ENCODE assay signal across 17 cellular contexts in genomic region chr9:131836021-131836420, GRCh38.
A peak's percentile ranks its signal among the peaks of the same experiment; 100 is the strongest.
DNase-seq lines count a peak whose midpoint lies in the region; ATAC-seq, FAIRE-seq and TF ChIP-seq lines count a peak whose summit lies in the region.
"Had no signal": no experiment of that assay in that cellular context is flagged by ENCODE, and none has a peak within 500 bp of the region (broad histone marks: within the 10 kb centered on the region; RNA-seq: fewer than 3 reads in every experiment).

No MANE protein-coding gene starts in this region.

- H3K4me3 ChIP-seq in right atrium auricular region = no peak overlapping the region
- H3K4me3 ChIP-seq in H1 (ENCODE audit: extremely low read depth in 1 of 4, insufficient read depth in 2 of 4, low read depth in 3 of 4, low read length in 4 of 4) = no peak overlapping the region
- no peak overlapping the region for H3K4me3 ChIP-seq in neural progenitor cell
- H3K4me3 ChIP-seq: GM12878, GM23338 had no signal

- H3K79me2 ChIP-seq in H1 (ENCODE audit: control insufficient read depth in 1 of 2, insufficient read depth in 2 of 2, low read length in 2 of 2) = no peaks in the 10 kb centered on the region
- no peaks in the 10 kb centered on the region for H3K79me2 ChIP-seq in neural progenitor cell (ENCODE audit: low read depth)

- H3K36me3 ChIP-seq in right atrium auricular region (no peaks in the 10 kb centered on the region), H1 (ENCODE audit: control insufficient read depth in 2 of 4, insufficient read depth in 4 of 4, low read length in 3 of 4) (no peaks in the 10 kb centered on the region), neural progenitor cell (no peaks in the 10 kb centered on the region)

- no peak overlapping the region for H2BK5ac ChIP-seq in H1 (ENCODE audit: low read depth, low read length)

- H3K18ac ChIP-seq in H1 (ENCODE audit: extremely low read depth, low read length) = no peak overlapping the region

- H4K20me1 ChIP-seq in H1 (replicated peaks in 1 of 2; ENCODE audit: control insufficient read depth in 1 of 2, insufficient read depth in 2 of 2, low read length in 2 of 2) (no peaks in the 10 kb centered on the region), neural progenitor cell (ENCODE audit: low read depth) (no peaks in the 10 kb centered on the region)

- H3K36me3 Mint-ChIP-seq in neural progenitor cell = no peaks in the 10 kb centered on the region
- H3K36me3 Mint-ChIP-seq in activated T-helper 17 cell treated with anti-CD3 and anti-CD28 coated beads, Interleukin-2, amount 50 U/mL, for 72 hours (ENCODE audit: low read depth) = no peaks in the 10 kb centered on the region
- H3K36me3 Mint-ChIP-seq: CD4-positive, alpha-beta memory T cell had no signal

- H3K9ac ChIP-seq in H1 (replicated peaks in 1 of 4; ENCODE audit: extremely low read depth in 1 of 4, low read depth in 3 of 4, low read length in 3 of 4) (no peak overlapping the region), neural progenitor cell (no peak overlapping the region)

- H3K27ac Mint-ChIP-seq in neural progenitor cell = peak overlapping the region; percentile 9
- H3K27ac Mint-ChIP-seq in activated T-helper 17 cell treated with anti-CD3 and anti-CD28 coated beads, Interleukin-2, amount 50 U/mL, for 72 hours = no peak overlapping the region
- H3K27ac Mint-ChIP-seq: CD4-positive, alpha-beta memory T cell; GM23338; H9 had no signal

- no peak overlapping the region for H2BK20ac ChIP-seq in H1 (ENCODE audit: low read length)

- H3K27ac ChIP-seq in right atrium auricular region = no peak overlapping the region
- H3K27ac ChIP-seq in H1 (ENCODE audit: low read depth, low read length) = no peak overlapping the region
- no peak overlapping the region for H3K27ac ChIP-seq in neural progenitor cell
- H3K27ac ChIP-seq: C4-2B had no signal

- no peak overlapping the region for H2BK15ac ChIP-seq in H1 (ENCODE audit: low read length)

- H3K4me3 Mint-ChIP-seq in neural progenitor cell = no peak overlapping the region
- H3K4me3 Mint-ChIP-seq in activated T-helper 17 cell treated with anti-CD3 and anti-CD28 coated beads, Interleukin-2, amount 50 U/mL, for 72 hours = no peak overlapping the region
- H3K4me3 Mint-ChIP-seq: CD4-positive, alpha-beta memory T cell; GM23338; H9 had no signal

- H4K5ac ChIP-seq in H1 (ENCODE audit: insufficient read length, low read depth, low read length) = no peak overlapping the region

- ATAC-seq in Right ventricle myocardium inferior = no peak
- ATAC-seq in HG03520 (IDR thresholded peaks at IDR 0.05; ENCODE audit: unreplicated experiment) = no peak
- ATAC-seq in activated T-helper 17 cell treated with anti-CD3 and anti-CD28 coated beads, Interleukin-2, amount 50 U/mL, for 72 hours (replicated peaks) = no peak
- ATAC-seq: GM12878, HepG2 had no signal

- H3K23ac ChIP-seq in H1 (ENCODE audit: insufficient read length) = no peak overlapping the region

- H2AFZ ChIP-seq in H1 (ENCODE audit: low read length) (no peak overlapping the region), neural progenitor cell (replicated peaks) (no peak overlapping the region)

- no peak overlapping the region for H2BK120ac ChIP-seq in H1 (replicated peaks; ENCODE audit: low read depth, low read length)

- no peak for TF ChIP-seq RAD21 in H1 (IDR thresholded peaks at IDR 0.05 in 1 of 2, conservative IDR thresholded peaks at IDR 0.05 in 1 of 2; ENCODE audit: low read depth in 2 of 2, low read length in 2 of 2)

- intact Hi-C loops in Right ventricle myocardium inferior (cut with DNase I) = loop anchor here (10.0 kb wide), 1 partner anchor 399 kb away; no protein-coding TSS in a partner anchor

- H3K79me1 ChIP-seq in H1 (ENCODE audit: low read depth, low read length) = no peaks in the 10 kb centered on the region

- peaks cover 6 to 14% of the 10 kb centered on the region in 2 donors for H3K9me3 ChIP-seq in right atrium auricular region
- peaks cover 0 to 6% of the 10 kb centered on the region in 2 experiments; a peak in 2 of 4 replicates for H3K9me3 ChIP-seq in H1 (ENCODE audit: insufficient read depth in 2 of 2, low read depth in 1 of 2, low read length in 1 of 2)
- no peaks in the 10 kb centered on the region for H3K9me3 ChIP-seq in neural progenitor cell (ENCODE audit: low read depth)

- POLR2A ChIA-PET in H1 (lab: Charles Lee; ENCODE audit: partially characterized antibody) = no interaction called here

- no peak for TF ChIP-seq POLR2A in H1 (IDR thresholded peaks at IDR 0.05; ENCODE audit: control extremely low read depth in 1 of 2, low read depth in 2 of 2, low read length in 2 of 2)

- 91% methylated on average over 11 of the region's 18 CpGs; no CpG with 5 or more reads in 1 of the 2 experiments for WGBS in H1 (ENCODE audit: extremely low coverage in 1 of 2, insufficient coverage in 1 of 2, insufficient read length in 1 of 2, insufficient replicate concordance in 2 of 2, low coverage in 1 of 2, low lambda C conversion rate in 2 of 2, missing lambda C conversion rate in 1 of 2), 2 experiments

- TF ChIP-seq EP300 in H1 (IDR thresholded peaks at IDR 0.05; ENCODE audit: borderline replicate concordance in 1 of 2, low read depth in 2 of 2, low read length in 2 of 2) = no peak

- H3K23me2 ChIP-seq in H1 (ENCODE audit: low read depth, low read length) = no peaks in the 10 kb centered on the region

- H3K56ac ChIP-seq in H1 (replicated peaks; ENCODE audit: insufficient read length, low read depth, low read length) = no peak overlapping the region

- FAIRE-seq in H1 (lab: Jason Lieb, UNC) = no peak
- FAIRE-seq: GM12878, GM18507, HepG2, HTR-8/SVneo had no signal

- CTCF ChIA-PET in H1 (lab: Charles Lee; ENCODE audit: partially characterized antibody) = interaction anchor here (0.9 to 1.5 kb wide), 3 partner anchors 13 to 337 kb away, joined by 3 to 5 read pairs (median 3); no protein-coding TSS in a partner anchor

- TF ChIP-seq CTCF in right atrium auricular region (IDR thresholded peaks at IDR 0.05) (no peak), H1 (IDR thresholded peaks at IDR 0.05; ENCODE audit: control extremely low read depth in 1 of 3, insufficient read depth in 1 of 3, low read depth in 1 of 3, low read length in 3 of 3) (no peak), neural progenitor cell (IDR thresholded peaks at IDR 0.05) (no peak)

- DNase-seq in Right ventricle myocardium inferior (ENCODE audit: missing footprints) (peak; percentile 49), right atrium auricular region (ENCODE audit: low spot score) (no peak), H1 (ENCODE audit: low read depth in 1 of 2, low spot score in 2 of 2) (no peak), neural progenitor cell (ENCODE audit: low spot score) (peak; percentile 14), GM19240 (ENCODE audit: insufficient read length, low spot score) (no peak)
- DNase-seq: 8988T; CD4-positive, alpha-beta memory T cell; DMS79; H9 had no signal

- 0 out of 2 replicates have a peak overlapping the region, but pooled peaks have one; percentile 29 for H4K8ac ChIP-seq in H1 (ENCODE audit: extremely low read depth, insufficient read depth, low read length)

- H3K27me3 Mint-ChIP-seq in neural progenitor cell (ENCODE audit: insufficient read depth, low read depth) = peaks cover 19% of the 10 kb centered on the region
- H3K27me3 Mint-ChIP-seq in activated T-helper 17 cell treated with anti-CD3 and anti-CD28 coated beads, Interleukin-2, amount 50 U/mL, for 72 hours = peaks cover 4% of the 10 kb centered on the region

- H3K9me3 Mint-ChIP-seq in neural progenitor cell = peaks cover 6% of the 10 kb centered on the region
- H3K9me3 Mint-ChIP-seq in activated T-helper 17 cell treated with anti-CD3 and anti-CD28 coated beads, Interleukin-2, amount 50 U/mL, for 72 hours = no peaks in the 10 kb centered on the region

- no peak overlapping the region for H4K91ac ChIP-seq in H1 (replicated peaks; ENCODE audit: insufficient read length, low read length)

- peaks cover 27% of the 10 kb centered on the region for H3K4me1 Mint-ChIP-seq in neural progenitor cell
- H3K4me1 Mint-ChIP-seq in activated T-helper 17 cell treated with anti-CD3 and anti-CD28 coated beads, Interleukin-2, amount 50 U/mL, for 72 hours = peaks cover 10% of the 10 kb centered on the region

- no peak overlapping the region for H2BK12ac ChIP-seq in H1 (ENCODE audit: low read depth, low read length)

- H3K27me3 ChIP-seq in right atrium auricular region = no peaks in the 10 kb centered on the region
- no peaks in the 10 kb centered on the region for H3K27me3 ChIP-seq in H1 (replicated peaks in 1 of 4; ENCODE audit: control insufficient read depth in 3 of 4, extremely low read depth in 1 of 4, insufficient read depth in 3 of 4, low read length in 3 of 4)
- H3K27me3 ChIP-seq in neural progenitor cell = no peaks in the 10 kb centered on the region

- no peaks in the 10 kb centered on the region for H3F3A ChIP-seq in neural progenitor cell (ENCODE audit: low read depth)

- no peak overlapping the region for H3K4ac ChIP-seq in H1 (replicated peaks; ENCODE audit: insufficient read length, low read depth, low read length)

- H3K4me2 ChIP-seq in H1 (ENCODE audit: insufficient read depth in 1 of 2, low read depth in 2 of 2, low read length in 2 of 2) = no peak overlapping the region
- no peak overlapping the region for H3K4me2 ChIP-seq in neural progenitor cell
- H3K4me2 ChIP-seq: GM23338 had no signal

- no peak overlapping the region for H3K14ac ChIP-seq in H1 (ENCODE audit: insufficient read length)

- H3K4me1 ChIP-seq in right atrium auricular region = no peaks in the 10 kb centered on the region
- H3K4me1 ChIP-seq in H1 (replicated peaks in 1 of 4; ENCODE audit: control insufficient read depth in 3 of 4, insufficient read depth in 4 of 4, low read length in 3 of 4) = peaks cover 0 to 3% (median 0%) of the 10 kb centered on the region in 4 experiments; a peak in 2 of 7 replicates
- H3K4me1 ChIP-seq in neural progenitor cell = peaks cover 11% of the 10 kb centered on the region

- H2AK5ac ChIP-seq in H1 (ENCODE audit: low read depth, low read length) = no peak overlapping the region

TF ChIP-seq in H1, 55 proteins besides CTCF, POLR2A, EP300 and RAD21:
- TF ChIP-seq MAX (IDR thresholded peaks at IDR 0.05) (no peak), JUND (IDR thresholded peaks at IDR 0.05; ENCODE audit: low read length) (no peak), MAFK (IDR thresholded peaks at IDR 0.05; ENCODE audit: low read depth, low read length) (no peak), SIN3A (conservative IDR thresholded peaks at IDR 0.05 in 1 of 2, IDR thresholded peaks at IDR 0.05 in 1 of 2; ENCODE audit: low read depth in 1 of 2, low read length in 2 of 2) (no peak), CEBPB (IDR thresholded peaks at IDR 0.05; ENCODE audit: low read depth, low read length) (no peak), SRF (IDR thresholded peaks at IDR 0.05; ENCODE audit: low read depth, low read length) (no peak), CBX5 (IDR thresholded peaks at IDR 0.05; ENCODE audit: low read depth, low read length) (no peak), SP4 (IDR thresholded peaks at IDR 0.05; ENCODE audit: low read length) (no peak), BCL11A (IDR thresholded peaks at IDR 0.05; ENCODE audit: low read depth in 2 of 2, low read length in 2 of 2) (no peak)

Comparison
In these comparisons a context has a peak if more than half of its experiments do, and no peak if none do; other contexts are left out.
1. DNase-seq: peak in Right ventricle myocardium inferior (single experiment) and neural progenitor cell (single experiment); none in right atrium auricular region (single experiment), H1 (0 of 2) and GM19240 (single experiment).